8 cellular contexts compared by ENCODE assay signal in genomic region chr6:42563697-42564495, GRCh38. TPM values are rescaled to one million over a fixed set of nuclear protein-coding genes. Genes with fewer than 3 reads are reported as not detected.
DNase-seq lines count a peak whose midpoint lies in the region; ATAC-seq and TF ChIP-seq lines count a peak whose summit lies in the region.

Gene UBR2 (plus strand): TSS chr6:42564029. CDS start chr6:42564320, 291 bp downstream.

- peak within 1 kb of the TSS; percentile 95 to 99 for H3K9ac ChIP-seq in mucosa of rectum (ENCODE audit: low read depth in 1 of 2, low read length in 2 of 2)

- peaks cover 33% of the 10 kb centered on the region for H3K4me1 Mint-ChIP-seq in activated T-cell treated with anti-CD3 and anti-CD28 coated beads, Interleukin-2, amount 50 U/mL, for 24 hours (ENCODE audit: low read depth)

- peaks cover 13 to 17% of the 10 kb centered on the region in 2 donors for H3K4me1 ChIP-seq in mucosa of rectum (ENCODE audit: control insufficient read depth in 2 of 2, insufficient read depth in 2 of 2, low read length in 2 of 2)

- H3K27me3 Mint-ChIP-seq in activated T-cell treated with anti-CD3 and anti-CD28 coated beads, Interleukin-2, amount 50 U/mL, for 24 hours = no peaks in the 10 kb centered on the region

- no peaks in the 10 kb centered on the region for H3K9me3 Mint-ChIP-seq in activated T-cell treated with anti-CD3 and anti-CD28 coated beads, Interleukin-2, amount 50 U/mL, for 24 hours

- peak within 1 kb of the TSS; percentile 94 to 98 for H3K4me3 ChIP-seq in mucosa of rectum (ENCODE audit: low read length in 2 of 2)

- peak; percentile 94 for TF ChIP-seq POLR2A in erythroblast (IDR thresholded peaks at IDR 0.05; ENCODE audit: low read length)

- H3K27me3 ChIP-seq in mucosa of rectum (ENCODE audit: control insufficient read depth in 2 of 2, insufficient read depth in 2 of 2, low read length in 2 of 2) = no peaks in the 10 kb centered on the region

- no peaks in the 10 kb centered on the region for H3K36me3 ChIP-seq in mucosa of rectum (ENCODE audit: control insufficient read depth in 2 of 2, insufficient read depth in 2 of 2, low read length in 2 of 2)

- DNase-seq in DMS79 (lab: John Stamatoyannopoulos, UW) (peak; percentile 99), KBM-7 (peak; percentile 99), erythroblast (lab: John Stamatoyannopoulos, UW) (peak; percentile 99)
- peak; percentile 87 for DNase-seq in activated T-cell treated with anti-CD3 and anti-CD28 coated beads, Interleukin-2, amount 50 U/mL, for 24 hours
- peak; percentile 93 for DNase-seq in stimulated activated CD8-positive, alpha-beta memory T cell treated with anti-CD3 and anti-CD28 coated beads, Interleukin-4, amount 100 ng/mL, for 48 hours

- H3K36me3 Mint-ChIP-seq in activated T-cell treated with anti-CD3 and anti-CD28 coated beads, Interleukin-2, amount 50 U/mL, for 24 hours (ENCODE audit: low read depth) = peaks cover 42% of the 10 kb centered on the region

- no peaks in the 10 kb centered on the region for H3K9me3 ChIP-seq in mucosa of rectum (ENCODE audit: control insufficient read depth in 2 of 2, low read length in 2 of 2)

- peak within 1 kb of the TSS; percentile 97 to 99 for H3K27ac ChIP-seq in mucosa of rectum (ENCODE audit: low read depth in 2 of 2, low read length in 2 of 2)

- H3K4me3 Mint-ChIP-seq in activated T-cell treated with anti-CD3 and anti-CD28 coated beads, Interleukin-2, amount 50 U/mL, for 24 hours = peak within 1 kb of the TSS; percentile 94

- peak; percentile 91 for ATAC-seq in GM21717 (IDR thresholded peaks at IDR 0.05; ENCODE audit: unreplicated experiment)

- in situ Hi-C loops in KBM-7 (cut with MboI; ENCODE audit: low pct_unique_long_range_greater_than_20kb, low sequenced_read_pairs) = no loop called here

- peak within 1 kb of the TSS; percentile 97 for H3K27ac Mint-ChIP-seq in activated T-cell treated with anti-CD3 and anti-CD28 coated beads, Interleukin-2, amount 50 U/mL, for 24 hours

TF ChIP-seq in PFSK-1, 5 proteins besides CTCF, POLR2A, EP300 and RAD21:
- TF ChIP-seq FOXP2 (optimal IDR thresholded peaks at IDR 0.05; ENCODE audit: borderline replicate concordance, extremely low read depth, extremely low read length, insufficient read depth) = peak; percentile 21
- TF ChIP-seq, protein P1, sequence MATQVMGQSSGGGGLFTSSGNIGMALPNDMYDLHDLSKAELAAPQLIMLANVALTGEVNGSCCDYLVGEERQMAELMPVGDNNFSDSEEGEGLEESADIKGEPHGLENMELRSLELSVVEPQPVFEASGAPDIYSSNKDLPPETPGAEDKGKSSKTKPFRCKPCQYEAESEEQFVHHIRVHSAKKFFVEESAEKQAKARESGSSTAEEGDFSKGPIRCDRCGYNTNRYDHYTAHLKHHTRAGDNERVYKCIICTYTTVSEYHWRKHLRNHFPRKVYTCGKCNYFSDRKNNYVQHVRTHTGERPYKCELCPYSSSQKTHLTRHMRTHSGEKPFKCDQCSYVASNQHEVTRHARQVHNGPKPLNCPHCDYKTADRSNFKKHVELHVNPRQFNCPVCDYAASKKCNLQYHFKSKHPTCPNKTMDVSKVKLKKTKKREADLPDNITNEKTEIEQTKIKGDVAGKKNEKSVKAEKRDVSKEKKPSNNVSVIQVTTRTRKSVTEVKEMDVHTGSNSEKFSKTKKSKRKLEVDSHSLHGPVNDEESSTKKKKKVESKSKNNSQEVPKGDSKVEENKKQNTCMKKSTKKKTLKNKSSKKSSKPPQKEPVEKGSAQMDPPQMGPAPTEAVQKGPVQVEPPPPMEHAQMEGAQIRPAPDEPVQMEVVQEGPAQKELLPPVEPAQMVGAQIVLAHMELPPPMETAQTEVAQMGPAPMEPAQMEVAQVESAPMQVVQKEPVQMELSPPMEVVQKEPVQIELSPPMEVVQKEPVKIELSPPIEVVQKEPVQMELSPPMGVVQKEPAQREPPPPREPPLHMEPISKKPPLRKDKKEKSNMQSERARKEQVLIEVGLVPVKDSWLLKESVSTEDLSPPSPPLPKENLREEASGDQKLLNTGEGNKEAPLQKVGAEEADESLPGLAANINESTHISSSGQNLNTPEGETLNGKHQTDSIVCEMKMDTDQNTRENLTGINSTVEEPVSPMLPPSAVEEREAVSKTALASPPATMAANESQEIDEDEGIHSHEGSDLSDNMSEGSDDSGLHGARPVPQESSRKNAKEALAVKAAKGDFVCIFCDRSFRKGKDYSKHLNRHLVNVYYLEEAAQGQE (IDR thresholded peaks at IDR 0.05; ENCODE audit: insufficient read depth in 1 of 2, low read depth in 2 of 2, low read length in 2 of 2) = 0 out of 4 replicates have a peak, but pooled peaks of 1 of the 2 experiments have one; percentile 33
- TF ChIP-seq SIN3A (IDR thresholded peaks at IDR 0.05; ENCODE audit: borderline replicate concordance, insufficient read depth, low read length) = peak; percentile 90; the same call in 1 of the 2 replicates
- TF ChIP-seq TAF1 (IDR thresholded peaks at IDR 0.05; ENCODE audit: borderline replicate concordance, insufficient read depth, low read length) = peak; percentile 69; the same call in 1 of the 2 replicates
- peak; percentile 91 for TF ChIP-seq POLR2AphosphoS5 (IDR thresholded peaks at IDR 0.05; ENCODE audit: low read depth, low read length)
TF ChIP-seq in PFSK-1: peak in this region for 5.

RNA-seq across cellular contexts. Expression of gene UBR2, which starts in this region (rescaled TPM):
- 13.2 TPM for polyA plus RNA-seq in PFSK-1 (2012; ENCODE audit: insufficient read length, low read depth)

Comparison
In these comparisons a context has a peak if more than half of its experiments do, and no peak if none do; other contexts are left out.
1. Peak in every context shown above with its lines: DNase-seq, ATAC-seq, H3K4me3 ChIP-seq and H3K27ac ChIP-seq.